In the genomic region with DNA sequence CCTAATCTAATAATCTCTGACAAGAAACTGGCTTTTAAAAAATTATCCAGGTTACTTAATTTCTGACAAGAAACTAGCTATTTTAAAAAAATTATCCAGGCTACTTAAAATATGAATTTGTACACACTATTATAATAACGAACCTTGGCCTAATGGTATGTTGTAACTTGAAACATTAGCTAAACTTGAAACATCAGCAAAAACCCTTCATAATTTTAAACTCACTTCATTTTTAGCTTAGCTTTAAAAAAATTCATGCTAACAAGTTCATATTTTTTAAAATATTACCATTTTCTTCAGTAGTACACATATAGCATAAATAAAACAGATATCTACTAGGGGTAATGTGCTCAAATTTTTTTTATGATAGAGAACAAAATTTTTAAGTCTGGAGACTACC, we compare ENCODE assay signal across 28 cellular contexts.
"Had no signal": no experiment of that assay in that cellular context is flagged by ENCODE, and none has a peak within 500 bp of the region (broad histone marks: within the 10 kb centered on the region; RNA-seq: fewer than 3 reads in every experiment).

No MANE protein-coding gene starts in this region.

- H3K36me3 ChIP-seq: left lung, lower lobe of right lung, pancreas, prostate gland, sigmoid colon, spleen, suprapubic skin, thoracic aorta, tibial nerve, uterus had no signal

- H3K27ac ChIP-seq: hepatocyte, left lung, lower lobe of right lung, pancreas, prostate gland, sigmoid colon, spleen, suprapubic skin, thoracic aorta, tibial nerve, uterus had no signal

- H3K4me3 Mint-ChIP-seq: naive thymus-derived CD8-positive, alpha-beta T cell; nephron; neural crest cell; stimulated activated effector memory CD8-positive, alpha-beta T cell treated with anti-CD3 and anti-CD28 coated beads, Interleukin-12 subunit alpha, Interleukin-12 subunit beta, amount 100 ng/mL, for 72 hours; stimulated activated naive CD8-positive, alpha-beta T cell treated with anti-CD3 and anti-CD28 coated beads, Interleukin-15, Interleukin-2, amounts not matched to agents 100 ng/mL and 50 ng/mL, for 24 hours; type B pancreatic cell had no signal

- H3K27me3 Mint-ChIP-seq: naive thymus-derived CD8-positive, alpha-beta T cell; stimulated activated naive CD8-positive, alpha-beta T cell treated with anti-CD3 and anti-CD28 coated beads, Interleukin-15, Interleukin-2, amounts not matched to agents 100 ng/mL and 50 ng/mL, for 24 hours; type B pancreatic cell had no signal

- DNase-seq: kidney; left colon; left lung; lower lobe of right lung; mammary epithelial cell; mesenchymal stem cell; naive thymus-derived CD8-positive, alpha-beta T cell; nucleus accumbens; pancreas; posterior cingulate gyrus; retina; right cardiac atrium; sigmoid colon; small intestine; spleen; stimulated activated CD4-positive, alpha-beta T cell treated with anti-CD3 and anti-CD28 coated beads, Interleukin-4, amount 100 ng/mL, for 24 hours; stimulated activated naive CD4-positive, alpha-beta T cell; uterus had no signal

- H3K9me3 ChIP-seq: left lung, lower lobe of right lung, pancreas, prostate gland, sigmoid colon, spleen, suprapubic skin, thoracic aorta, tibial nerve, uterus had no signal

- H3K27ac Mint-ChIP-seq: naive thymus-derived CD8-positive, alpha-beta T cell; nephron; stimulated activated effector memory CD8-positive, alpha-beta T cell treated with anti-CD3 and anti-CD28 coated beads, Interleukin-12 subunit alpha, Interleukin-12 subunit beta, amount 100 ng/mL, for 72 hours; stimulated activated naive CD8-positive, alpha-beta T cell treated with anti-CD3 and anti-CD28 coated beads, Interleukin-15, Interleukin-2, amounts not matched to agents 100 ng/mL and 50 ng/mL, for 24 hours; type B pancreatic cell had no signal

- H3K4me1 ChIP-seq: prostate gland had no signal

- H3K9me3 Mint-ChIP-seq: naive thymus-derived CD8-positive, alpha-beta T cell; nephron; neural crest cell; stimulated activated effector memory CD8-positive, alpha-beta T cell treated with anti-CD3 and anti-CD28 coated beads, Interleukin-12 subunit alpha, Interleukin-12 subunit beta, amount 100 ng/mL, for 72 hours; stimulated activated naive CD8-positive, alpha-beta T cell treated with anti-CD3 and anti-CD28 coated beads, Interleukin-15, Interleukin-2, amounts not matched to agents 100 ng/mL and 50 ng/mL, for 24 hours; type B pancreatic cell had no signal

- FAIRE-seq: kidney, pancreas had no signal

- H3K4me3 ChIP-seq: hepatocyte, left lung, lower lobe of right lung, pancreas, prostate gland, sigmoid colon, spleen, suprapubic skin, thoracic aorta, tibial nerve, uterus had no signal

- H3K27me3 ChIP-seq: hepatocyte, left lung, pancreas, sigmoid colon, spleen, suprapubic skin, tibial nerve, uterus had no signal

- H3K4me1 Mint-ChIP-seq: nephron had no signal
